In genomic region chr6:83071707-83072106, GRCh38 we compare ENCODE assay signal across 1 cellular context.
TF ChIP-seq lines count a peak whose summit lies in the region.

No MANE protein-coding gene starts in this region.

TF ChIP-seq in HEK293, 187 proteins besides CTCF, POLR2A, EP300 and RAD21 (continued from another document):
- no peak for TF ChIP-seq HOXA7 (CRISPR knock-in tag; IDR thresholded peaks at IDR 0.05; ENCODE audit: borderline replicate concordance)
